1 cellular context compared by ENCODE assay signal in genomic region chr22:33328789-33329296, GRCh38.
TF ChIP-seq lines count a peak whose summit lies in the region.

No MANE protein-coding gene starts in this region.

TF ChIP-seq in IMR-90, 13 proteins besides CTCF, POLR2A, EP300 and RAD21 (continued from another document):
- TF ChIP-seq USF2 (IDR thresholded peaks at IDR 0.05; ENCODE audit: low read depth, low read length), result no peak
